Comparison of ENCODE assay signal across 9 cellular contexts in genomic region chr7:94632338-94633024, GRCh38. TPM values are rescaled to one million over a fixed set of nuclear protein-coding genes. Genes with fewer than 3 reads are reported as not detected.
A peak's percentile ranks its signal among the peaks of the same experiment; 100 is the strongest.
DNase-seq lines count a peak whose midpoint lies in the region; ATAC-seq and TF ChIP-seq lines count a peak whose summit lies in the region.
"Had no signal": no experiment of that assay in that cellular context is flagged by ENCODE, and none has a peak within 500 bp of the region (broad histone marks: within the 10 kb centered on the region; RNA-seq: fewer than 3 reads in every experiment).

No MANE protein-coding gene starts in this region.

- H3K4me1 ChIP-seq in ectodermal cell (ENCODE audit: control insufficient read depth, insufficient read depth, low read length) (peaks cover 7% of the 10 kb centered on the region), stomach smooth muscle (ENCODE audit: control insufficient read depth, insufficient read depth, low read length) (peaks cover 2% of the 10 kb centered on the region), mucosa of descending colon (ENCODE audit: low read depth) (no peaks in the 10 kb centered on the region), HAP-1 (peaks cover 15% of the 10 kb centered on the region), tibial nerve (peaks cover 0 to 27% (median 0%) of the 10 kb centered on the region in 4 donors)

- in situ Hi-C loops in HAP-1 (cut with MboI; ENCODE audit: low sequenced_read_pairs): no loop called here

- no peak overlapping the region for H3K27ac Mint-ChIP-seq in activated naive CD4-positive, alpha-beta T cell treated with anti-CD3 and anti-CD28 coated beads for 36 hours
- H3K27ac Mint-ChIP-seq in activated naive CD4-positive, alpha-beta T cell treated with anti-CD3 and anti-CD28 coated beads, Interleukin-2, amount 10 ng/mL, durations not matched to agents 7 days and 5 days: no peak overlapping the region

- TF ChIP-seq CTCF in mucosa of descending colon (IDR thresholded peaks at IDR 0.05) (no peak), tibial nerve (IDR thresholded peaks at IDR 0.05) (no peak)

- CTCF ChIA-PET in activated naive CD4-positive, alpha-beta T cell treated with anti-CD3 and anti-CD28 coated beads for 36 hours (lab: Charles Lee): interaction anchor here (0.6 kb wide), 1 partner anchor 194 kb away, joined by 3 read pairs; no protein-coding TSS in a partner anchor
- CTCF ChIA-PET in activated naive CD4-positive, alpha-beta T cell treated with anti-CD3 and anti-CD28 coated beads, Interleukin-2, amount 10 ng/mL, durations not matched to agents 7 days and 5 days (lab: Charles Lee): no interaction called here

- H3K36me3 ChIP-seq in ectodermal cell (ENCODE audit: control insufficient read depth, insufficient read depth, low read length) (no peaks in the 10 kb centered on the region), stomach smooth muscle (ENCODE audit: control insufficient read depth in 2 of 2, insufficient read depth in 2 of 2, low read length in 2 of 2) (no peaks in the 10 kb centered on the region), mucosa of descending colon (ENCODE audit: low read depth) (no peaks in the 10 kb centered on the region), HAP-1 (replicated peaks) (no peaks in the 10 kb centered on the region), tibial nerve (no peaks in the 10 kb centered on the region)

- TF ChIP-seq POLR2A in tibial nerve (IDR thresholded peaks at IDR 0.05): no peak

- ATAC-seq in mucosa of descending colon: no peak

- peaks cover 4% of the 10 kb centered on the region for H3K4me1 Mint-ChIP-seq in activated naive CD4-positive, alpha-beta T cell treated with anti-CD3 and anti-CD28 coated beads for 36 hours (ENCODE audit: low read depth)
- H3K4me1 Mint-ChIP-seq in activated naive CD4-positive, alpha-beta T cell treated with anti-CD3 and anti-CD28 coated beads, Interleukin-2, amount 10 ng/mL, durations not matched to agents 7 days and 5 days: no peaks in the 10 kb centered on the region

- H3K27ac ChIP-seq in ectodermal cell (ENCODE audit: insufficient read depth, low read depth, low read length, poor library complexity, severe bottlenecking) (peak overlapping the region; percentile 3), stomach smooth muscle (ENCODE audit: low read length) (no peak overlapping the region), tibial nerve (no peak overlapping the region)

- WGBS in ectodermal cell, 2 experiments: 51 to 53% methylated on average over 3 to 5 of the region's 5 CpGs
- 42 to 46% methylated on average over 5 of the region's 5 CpGs for WGBS in tibial nerve, 2 donors

- H3K4me3 Mint-ChIP-seq in activated naive CD4-positive, alpha-beta T cell treated with anti-CD3 and anti-CD28 coated beads for 36 hours: no peak overlapping the region
- H3K4me3 Mint-ChIP-seq in activated naive CD4-positive, alpha-beta T cell treated with anti-CD3 and anti-CD28 coated beads, Interleukin-2, amount 10 ng/mL, durations not matched to agents 7 days and 5 days: no peak overlapping the region

- H3K27me3 Mint-ChIP-seq in activated naive CD4-positive, alpha-beta T cell treated with anti-CD3 and anti-CD28 coated beads for 36 hours (ENCODE audit: low read depth): peaks cover 11% of the 10 kb centered on the region
- peaks cover 1% of the 10 kb centered on the region for H3K27me3 Mint-ChIP-seq in activated naive CD4-positive, alpha-beta T cell treated with anti-CD3 and anti-CD28 coated beads, Interleukin-2, amount 10 ng/mL, durations not matched to agents 7 days and 5 days

- peak; percentile 5 for DNase-seq in activated naive CD4-positive, alpha-beta T cell treated with anti-CD3 and anti-CD28 coated beads for 36 hours
- DNase-seq in activated naive CD4-positive, alpha-beta T cell treated with anti-CD3 and anti-CD28 coated beads, Interleukin-2, amount 10 ng/mL, durations not matched to agents 7 days and 5 days: no peak
- DNase-seq in NCI-H1436 (lab: John Stamatoyannopoulos, UW) (peak; percentile 38), mucosa of descending colon (no peak), HAP-1 (ENCODE audit: low spot score in 2 of 2) (no peak), tibial nerve (ENCODE audit: low spot score in 2 of 2) (no peak)
- DNase-seq: DND-41 had no signal

- no peak for TF ChIP-seq EP300 in tibial nerve (IDR thresholded peaks at IDR 0.05)

- H3K9me3 ChIP-seq in ectodermal cell (ENCODE audit: control insufficient read depth, low read length) (no peaks in the 10 kb centered on the region), stomach smooth muscle (ENCODE audit: control insufficient read depth in 2 of 2, low read length in 2 of 2) (no peaks in the 10 kb centered on the region), mucosa of descending colon (no peaks in the 10 kb centered on the region), HAP-1 (no peaks in the 10 kb centered on the region), tibial nerve (no peaks in the 10 kb centered on the region)

- intact Hi-C loops in activated naive CD4-positive, alpha-beta T cell treated with anti-CD3 and anti-CD28 coated beads for 36 hours (cut with micrococcal nuclease): loop anchor here (1.0 kb wide), 1 partner anchor 12 kb away; no protein-coding TSS in a partner anchor
- intact Hi-C loops in mucosa of descending colon (cut with DNase I, micrococcal nuclease): no loop called here

- no peaks in the 10 kb centered on the region for H3K9me3 Mint-ChIP-seq in activated naive CD4-positive, alpha-beta T cell treated with anti-CD3 and anti-CD28 coated beads for 36 hours
- H3K9me3 Mint-ChIP-seq in activated naive CD4-positive, alpha-beta T cell treated with anti-CD3 and anti-CD28 coated beads, Interleukin-2, amount 10 ng/mL, durations not matched to agents 7 days and 5 days: no peaks in the 10 kb centered on the region

- no peaks in the 10 kb centered on the region for H3K36me3 Mint-ChIP-seq in activated naive CD4-positive, alpha-beta T cell treated with anti-CD3 and anti-CD28 coated beads for 36 hours (ENCODE audit: low read depth)
- no peaks in the 10 kb centered on the region for H3K36me3 Mint-ChIP-seq in activated naive CD4-positive, alpha-beta T cell treated with anti-CD3 and anti-CD28 coated beads, Interleukin-2, amount 10 ng/mL, durations not matched to agents 7 days and 5 days

- H3K9ac ChIP-seq in stomach smooth muscle (ENCODE audit: low read length in 2 of 2): no peak overlapping the region

- H3K4me3 ChIP-seq in ectodermal cell (ENCODE audit: insufficient read depth, low read depth, low read length) (no peak overlapping the region), stomach smooth muscle (ENCODE audit: low read length in 2 of 2) (peak overlapping the region; percentile 12 to 23), mucosa of descending colon (no peak overlapping the region), HAP-1 (no peak overlapping the region), tibial nerve (no peak overlapping the region)

- no peaks in the 10 kb centered on the region for H3K27me3 ChIP-seq in ectodermal cell (ENCODE audit: control insufficient read depth, insufficient read depth, low read length, poor library complexity, severe bottlenecking)
- H3K27me3 ChIP-seq in stomach smooth muscle (ENCODE audit: control insufficient read depth in 1 of 2, insufficient read depth in 2 of 2, low read length in 2 of 2): no peaks in the 10 kb centered on the region
- no peaks in the 10 kb centered on the region for H3K27me3 ChIP-seq in HAP-1 (ENCODE audit: low read depth)
- H3K27me3 ChIP-seq in tibial nerve: no peaks in the 10 kb centered on the region

RNA-seq across cellular contexts. Expression of gene SGCE, which starts 23.5 kb away (rescaled TPM):
- under 1 TPM in 1 of 2 experiments, not detected in 1; 0.83 TPM for total RNA-seq in activated naive CD4-positive, alpha-beta T cell treated with anti-CD3 and anti-CD28 coated beads for 36 hours
- polyA plus RNA-seq in ectodermal cell (2013, experiment 1 of 4): 49.7 TPM
- 52.8 TPM for polyA plus RNA-seq in ectodermal cell (2013, experiment 2 of 4)
- 58.0 TPM for polyA plus RNA-seq in ectodermal cell (2013, experiment 3 of 4)
- 66.3 TPM for polyA plus RNA-seq in ectodermal cell (2013, experiment 4 of 4)
- total RNA-seq in mucosa of descending colon (10 to 100 TPM in 1 of 3 donors, 1 to 10 TPM in 2; 6.8 to 70.2 (median 6.8) TPM), tibial nerve (100 to 1,000 TPM; 118 to 203 (median 161) TPM)

Comparison
In these comparisons a context has a peak if more than half of its experiments do, and no peak if none do; other contexts are left out.
1. DNase-seq: peak in activated naive CD4-positive, alpha-beta T cell treated with anti-CD3 and anti-CD28 coated beads for 36 hours (single experiment) and NCI-H1436 (single experiment); none in activated naive CD4-positive, alpha-beta T cell treated with anti-CD3 and anti-CD28 coated beads, Interleukin-2, amount 10 ng/mL, durations not matched to agents 7 days and 5 days (single experiment), mucosa of descending colon (0 of 3), HAP-1 (0 of 2) and tibial nerve (0 of 2).
2. H3K4me3 ChIP-seq: peak in stomach smooth muscle (2 of 2); none in ectodermal cell (single experiment), mucosa of descending colon (single experiment), HAP-1 (single experiment) and tibial nerve (0 of 4).
3. RNA of gene SGCE, which starts 23.5 kb away (total RNA-seq): 118 to 203 TPM in tibial nerve and 6.8 to 70.2 TPM in mucosa of descending colon; 0.83 TPM in activated naive CD4-positive, alpha-beta T cell treated with anti-CD3 and anti-CD28 coated beads for 36 hours; every median in the first group is over 4 times any median in the second.